ENCODE assay signal across 14 cellular contexts in the genomic region with DNA sequence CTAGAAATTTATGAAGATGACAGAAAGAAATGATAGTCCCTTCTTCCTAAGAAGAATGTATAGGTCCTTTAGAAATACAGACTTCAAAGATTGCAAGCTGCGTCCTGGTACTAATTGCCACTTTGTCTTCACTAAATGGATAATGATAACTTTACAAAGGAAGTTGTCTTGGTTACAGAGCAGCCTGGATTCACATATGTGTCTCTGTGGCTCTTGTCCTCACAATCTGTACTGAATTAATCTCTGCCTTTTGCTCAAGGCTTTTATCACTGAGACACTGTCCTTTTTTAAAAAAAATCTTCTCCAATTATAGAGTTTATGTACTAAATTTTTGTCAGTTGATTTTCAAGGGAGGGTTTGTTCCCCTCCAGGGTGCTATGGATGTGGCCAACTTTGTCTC. TPM values are rescaled to one million over a fixed set of nuclear protein-coding genes. Genes with fewer than 3 reads are reported as not detected.
DNase-seq lines count a peak whose midpoint lies in the region; ATAC-seq and TF ChIP-seq lines count a peak whose summit lies in the region.
"Had no signal": no experiment of that assay in that cellular context is flagged by ENCODE, and none has a peak within 500 bp of the region (broad histone marks: within the 10 kb centered on the region; RNA-seq: fewer than 3 reads in every experiment).

No MANE protein-coding gene starts in this region.

- H3K27ac Mint-ChIP-seq in progenitor cell of endocrine pancreas: peak overlapping the region; percentile 33
- no peak overlapping the region for H3K27ac Mint-ChIP-seq in natural killer cell
- H3K27ac Mint-ChIP-seq: CD4-positive, alpha-beta memory T cell; HFFc6 had no signal

- H3K9me3 Mint-ChIP-seq in progenitor cell of endocrine pancreas (ENCODE audit: low read depth) (no peaks in the 10 kb centered on the region), natural killer cell (no peaks in the 10 kb centered on the region)
- H3K9me3 Mint-ChIP-seq: CD4-positive, alpha-beta memory T cell; HFFc6 had no signal

- TF ChIP-seq CTCF in progenitor cell of endocrine pancreas (IDR thresholded peaks at IDR 0.05; ENCODE audit: unreplicated experiment) (no peak), natural killer cell (IDR thresholded peaks at IDR 0.05) (no peak)

- no peak for ATAC-seq in natural killer cell

- H3K4me3 Mint-ChIP-seq in progenitor cell of endocrine pancreas (ENCODE audit: low read depth) (no peak overlapping the region), natural killer cell (no peak overlapping the region)
- H3K4me3 Mint-ChIP-seq: CD4-positive, alpha-beta memory T cell; HFFc6 had no signal

- H3K4me1 Mint-ChIP-seq in progenitor cell of endocrine pancreas (ENCODE audit: low read depth) (no peaks in the 10 kb centered on the region), natural killer cell (no peaks in the 10 kb centered on the region)
- H3K4me1 Mint-ChIP-seq: CD4-positive, alpha-beta memory T cell had no signal

- DNase-seq in NCI-H748 (lab: John Stamatoyannopoulos, UW; ENCODE audit: unreplicated experiment): peak; percentile 12
- DNase-seq in NCI-H748 treated with DMSO at 0.1 percent for 48 hours (lab: John Stamatoyannopoulos, UW): no peak
- peak; percentile 31 for DNase-seq in NCI-H2227 (lab: John Stamatoyannopoulos, UW; ENCODE audit: unreplicated experiment)
- peak; percentile 89 for DNase-seq in NCI-H69 (lab: John Stamatoyannopoulos, UW)
- DNase-seq in progenitor cell of endocrine pancreas (ENCODE audit: low spot score, unreplicated experiment): no peak
- no peak for DNase-seq in natural killer cell
- DNase-seq in activated CD4-positive, CD25-positive, alpha-beta regulatory T cell treated with anti-CD3 and anti-CD28 coated beads, Interleukin-2, amount 50 U/mL, for 72 hours: no peak
- DNase-seq: C1 segment of cervical spinal cord; Caco-2; CD4-positive, alpha-beta memory T cell; DMS153; DND-41; GOT3; HFFc6 had no signal

- H3K27me3 Mint-ChIP-seq in progenitor cell of endocrine pancreas (no peaks in the 10 kb centered on the region), natural killer cell (ENCODE audit: low read depth in 2 of 2) (no peaks in the 10 kb centered on the region)

- intact Hi-C loops in natural killer cell (cut with micrococcal nuclease): no loop called here

- H3K36me3 Mint-ChIP-seq in progenitor cell of endocrine pancreas (ENCODE audit: insufficient read depth) (no peaks in the 10 kb centered on the region), natural killer cell (no peaks in the 10 kb centered on the region)
- H3K36me3 Mint-ChIP-seq: CD4-positive, alpha-beta memory T cell had no signal

RNA-seq across cellular contexts. Expression of a gene that starts 17.5 kb away (rescaled TPM):
- total RNA-seq in progenitor cell of endocrine pancreas (1.1 TPM in 2 replicates), natural killer cell (not detected)
- total RNA-seq: CD4-positive, alpha-beta memory T cell had no signal

Comparison
In these comparisons a context has a peak if more than half of its experiments do, and no peak if none do; other contexts are left out.
1. DNase-seq: peak in NCI-H748 (single experiment), NCI-H2227 (single experiment) and NCI-H69 (single experiment); none in NCI-H748 treated with DMSO at 0.1 percent for 48 hours (single experiment), progenitor cell of endocrine pancreas (single experiment), natural killer cell (single experiment) and activated CD4-positive, CD25-positive, alpha-beta regulatory T cell treated with anti-CD3 and anti-CD28 coated beads, Interleukin-2, amount 50 U/mL, for 72 hours (single experiment).